8 cellular contexts compared by ENCODE assay signal in the genomic region with DNA sequence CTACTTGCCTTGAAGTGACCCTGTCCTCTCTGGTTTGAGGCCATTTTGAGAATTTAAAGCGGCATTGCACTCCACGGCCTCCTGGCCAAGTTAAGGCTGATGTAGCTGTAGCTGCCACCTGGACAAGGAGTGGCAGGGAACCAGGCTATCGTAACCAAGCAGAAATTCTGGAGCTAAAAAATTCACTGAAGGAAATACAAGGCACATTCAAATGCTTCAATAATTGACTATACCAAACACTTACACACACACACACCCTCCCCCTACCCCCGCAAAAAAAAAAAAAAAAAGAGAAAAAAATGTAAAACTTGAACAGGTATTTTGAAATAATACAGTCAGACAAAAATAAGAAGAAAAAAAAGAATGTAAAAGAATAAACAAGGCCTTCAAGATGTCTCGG.
"Had no signal": no experiment of that assay in that cellular context is flagged by ENCODE, and none has a peak within 500 bp of the region (broad histone marks: within the 10 kb centered on the region; RNA-seq: fewer than 3 reads in every experiment).

No MANE protein-coding gene starts in this region.

- H3K4me1 Mint-ChIP-seq: H9, IgD-negative memory B cell had no signal

- H3K27ac Mint-ChIP-seq: H9, IgD-negative memory B cell had no signal

- H3K4me2 ChIP-seq: KMS-11 had no signal

- FAIRE-seq: H54, HTR-8/SVneo had no signal

- H3K9ac ChIP-seq: KMS-11 had no signal

- H3K27me3 Mint-ChIP-seq: IgD-negative memory B cell had no signal

- H3K36me3 Mint-ChIP-seq: IgD-negative memory B cell had no signal

- H3K27ac ChIP-seq: KMS-11 had no signal

- H3K4me3 Mint-ChIP-seq: H9, IgD-negative memory B cell had no signal

- DNase-seq: GOT3, H9, HCEC 1CT, Karpas-422 had no signal
